Comparison of ENCODE assay signal across 2 cellular contexts in the genomic region with DNA sequence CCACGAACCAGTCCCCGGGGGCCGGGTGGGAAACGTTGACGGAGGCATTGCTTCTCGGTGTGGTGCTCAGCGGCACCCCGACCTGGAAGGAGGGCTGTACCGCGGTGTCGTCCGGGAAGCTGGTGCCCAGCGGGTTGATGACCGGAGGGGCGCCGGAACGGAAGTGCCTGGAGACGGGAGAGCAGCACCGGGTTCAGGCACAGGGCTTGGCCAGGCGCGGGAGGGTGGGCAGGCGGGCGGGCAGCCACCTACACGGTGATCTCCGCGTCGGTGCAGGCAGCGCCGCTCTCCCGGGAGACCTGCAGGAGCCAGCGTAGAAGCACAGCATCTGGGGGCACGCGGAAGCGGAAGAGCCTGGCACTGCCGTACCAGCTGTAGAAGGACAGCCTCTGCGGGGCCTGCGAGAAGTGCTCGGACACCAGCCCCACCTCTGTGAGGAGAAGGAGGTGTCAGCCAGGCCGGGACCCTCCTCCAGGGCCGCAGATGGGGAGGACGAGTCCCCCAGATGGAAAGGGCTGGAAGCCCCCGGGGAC.
TF ChIP-seq lines count a peak whose summit lies in the region.

No MANE protein-coding gene starts in this region.

TF ChIP-seq in HEK293, 187 proteins besides CTCF, POLR2A, EP300 and RAD21:
- TF ChIP-seq ZNF600 (tag by site-specific recombination; IDR thresholded peaks at IDR 0.05), result peak; percentile 52; the same call in 1 of the 2 replicates
- no peak for TF ChIP-seq ZNF514 (tag by site-specific recombination; IDR thresholded peaks at IDR 0.05)
- TF ChIP-seq WT1 (tag by site-specific recombination; IDR thresholded peaks at IDR 0.05), result no peak
- no peak for TF ChIP-seq ZNF585B (tag by site-specific recombination; IDR thresholded peaks at IDR 0.05)
- no peak for TF ChIP-seq PRDM2 (tag by site-specific recombination; IDR thresholded peaks at IDR 0.05; ENCODE audit: borderline replicate concordance)
- TF ChIP-seq EGR2 (tag by site-specific recombination; IDR thresholded peaks at IDR 0.05; ENCODE audit: low read depth), result 0 out of 2 replicates have a peak, but pooled peaks have one; percentile 3

TF ChIP-seq in K562, 482 proteins besides CTCF, POLR2A, EP300 and RAD21:
- TF ChIP-seq XRCC4 (IDR thresholded peaks at IDR 0.05; ENCODE audit: extremely low read depth, insufficient read depth, insufficient read length), result no peak
- TF ChIP-seq FIP1L1 (IDR thresholded peaks at IDR 0.05; ENCODE audit: low read depth, low read length, poor library complexity, severe bottlenecking), result peak; percentile 29
- TF ChIP-seq ZNF639 (CRISPR knock-in tag; conservative IDR thresholded peaks at IDR 0.05 in 1 of 2, IDR thresholded peaks at IDR 0.05 in 1 of 2), result no peak
- TF ChIP-seq BRD4 (IDR thresholded peaks at IDR 0.05), result no peak
- TF ChIP-seq PCBP1 (IDR thresholded peaks at IDR 0.05; ENCODE audit: low read depth, low read length, poor library complexity, severe bottlenecking), result peak; percentile 20
TF ChIP-seq in K562: peak in this region for 2.
